Comparison of ENCODE assay signal across 12 cellular contexts in genomic region chr11:74460481-74461154, GRCh38. TPM values are rescaled to one million over a fixed set of nuclear protein-coding genes. Genes with fewer than 3 reads are reported as not detected.
DNase-seq lines count a peak whose midpoint lies in the region; ATAC-seq and TF ChIP-seq lines count a peak whose summit lies in the region.
"Had no signal": no experiment of that assay in that cellular context is flagged by ENCODE, and none has a peak within 500 bp of the region (broad histone marks: within the 10 kb centered on the region; RNA-seq: fewer than 3 reads in every experiment).

No MANE protein-coding gene starts in this region.

- H3K4me1 ChIP-seq in mononuclear cell (ENCODE audit: insufficient read depth, low read length), result peaks cover 69% of the 10 kb centered on the region

- peak; percentile 82 to 85 for DNase-seq in AML-193 (lab: John Stamatoyannopoulos, UW)
- DNase-seq in NCI-H226, result peak; percentile 14
- peak; percentile 28 for DNase-seq in dermis blood vessel endothelial cell
- no peak for DNase-seq in activated CD4-positive, alpha-beta T cell treated with anti-CD3 and anti-CD28 coated beads for 4 hours
- no peak for DNase-seq in NCI-H446 treated with DMSO at 0.1 percent for 48 hours (lab: John Stamatoyannopoulos, UW)
- DNase-seq in endothelial cell (ENCODE audit: low spot score), result no peak
- DNase-seq: H9, naive B cell, NCI-H526 had no signal

- peaks cover 12% of the 10 kb centered on the region for H3K27me3 Mint-ChIP-seq in endothelial cell (ENCODE audit: unreplicated experiment)

- no peaks in the 10 kb centered on the region for H3K9me3 ChIP-seq in mononuclear cell (ENCODE audit: low read depth, low read length)

- no peak overlapping the region for H3K4me3 Mint-ChIP-seq in endothelial cell (ENCODE audit: unreplicated experiment)
- H3K4me3 Mint-ChIP-seq: activated naive CD8-positive, alpha-beta T cell; H9; naive B cell had no signal

- ATAC-seq in HG03108 (IDR thresholded peaks at IDR 0.05; ENCODE audit: unreplicated experiment), result no peak

- peaks cover 31% of the 10 kb centered on the region for H3K4me1 Mint-ChIP-seq in endothelial cell (ENCODE audit: unreplicated experiment)
- H3K4me1 Mint-ChIP-seq: naive B cell had no signal

- peak overlapping the region; percentile 80 for H3K4me3 ChIP-seq in mononuclear cell (ENCODE audit: low read length)

- H3K36me3 Mint-ChIP-seq in endothelial cell (ENCODE audit: low read depth, unreplicated experiment), result peaks cover 26% of the 10 kb centered on the region
- H3K36me3 Mint-ChIP-seq: activated naive CD8-positive, alpha-beta T cell; naive B cell had no signal

- H3K9me3 Mint-ChIP-seq in endothelial cell (ENCODE audit: unreplicated experiment), result no peaks in the 10 kb centered on the region
- H3K9me3 Mint-ChIP-seq: H9 had no signal

- TF ChIP-seq CTCF in endothelial cell (IDR thresholded peaks at IDR 0.05; ENCODE audit: unreplicated experiment), result no peak

- no peaks in the 10 kb centered on the region for H3K27me3 ChIP-seq in mononuclear cell (ENCODE audit: insufficient read depth, low read length)

- no peak overlapping the region for H3K27ac Mint-ChIP-seq in endothelial cell (ENCODE audit: unreplicated experiment)
- H3K27ac Mint-ChIP-seq: activated naive CD8-positive, alpha-beta T cell; H9; naive B cell had no signal

RNA-seq across cellular contexts. Expression of gene KCNE3, which starts 6.7 kb away (rescaled TPM):
- 1.1 and 1.5 TPM in 2 replicates for total RNA-seq in dermis blood vessel endothelial cell
- 12.9 TPM for total RNA-seq in mononuclear cell
- 29.4 TPM for total RNA-seq in endothelial cell (ENCODE audit: unreplicated experiment)

RNA-seq across cellular contexts. Expression of gene LIPT2, which starts 32.9 kb away (rescaled TPM):
- total RNA-seq in dermis blood vessel endothelial cell (3.0 and 3.6 TPM in 2 replicates), mononuclear cell (10.5 TPM), endothelial cell (ENCODE audit: unreplicated experiment) (6.5 TPM)

Comparison
In these comparisons a context has a peak if more than half of its experiments do, and no peak if none do; other contexts are left out.
1. DNase-seq: peak in AML-193 (2 of 2), NCI-H226 (single experiment) and dermis blood vessel endothelial cell (single experiment); none in activated CD4-positive, alpha-beta T cell treated with anti-CD3 and anti-CD28 coated beads for 4 hours (0 of 2), NCI-H446 treated with DMSO at 0.1 percent for 48 hours (single experiment) and endothelial cell (single experiment).